In genomic region chr16:17749706-17750105, GRCh38 we compare ENCODE assay signal across 36 cellular contexts.
"Had no signal": no experiment of that assay in that cellular context is flagged by ENCODE, and none has a peak within 500 bp of the region (broad histone marks: within the 10 kb centered on the region; RNA-seq: fewer than 3 reads in every experiment).

No MANE protein-coding gene starts in this region.

- H3K27me3 ChIP-seq: MG63 had no signal

- H3K9me3 ChIP-seq: MG63 had no signal

- H3K36me3 ChIP-seq: MG63 had no signal

- DNase-seq: Kasumi-1, MG63, MM.1S, MV-4-11, NCI-H1048, NCI-H1092, NCI-H1092 treated with DMSO at 0.1 percent for 48 hours, NCI-H1105, NCI-H1105 treated with DMSO at 0.1 percent for 48 hours, NCI-H1417, NCI-H1417 treated with DMSO at 0.1 percent for 48 hours, NCI-H1436, NCI-H1436 treated with DMSO at 0.1 percent for 48 hours, NCI-H146, NCI-H1694, NCI-H1694 treated with DMSO at 0.1 percent for 48 hours, NCI-H187, NCI-H187 treated with DMSO at 0.1 percent for 48 hours, NCI-H1930, NCI-H2029, NCI-H2029 treated with DMSO at 0.1 percent for 48 hours, NCI-H2081, NCI-H2081 treated with DMSO at 0.1 percent for 48 hours, NCI-H2107, NCI-H2171, NCI-H2171 treated with DMSO at 0.1 percent for 48 hours, NCI-H2227 treated with DMSO at 0.1 percent for 48 hours, NCI-H226, NCI-H345, NCI-H446, NCI-H446 treated with DMSO at 0.1 percent for 48 hours, NCI-H510A, NCI-H510A treated with DMSO at 0.1 percent for 48 hours, NCI-H524, NCI-H524 treated with DMSO at 0.1 percent for 48 hours, NCI-H526 had no signal

- H3K4me3 ChIP-seq: MG63 had no signal
